Comparison of ENCODE assay signal across 1 cellular context in genomic region chr15:89666858-89667705, GRCh38.
A peak's percentile ranks its signal among the peaks of the same experiment; 100 is the strongest.
TF ChIP-seq lines count a peak whose summit lies in the region.

No MANE protein-coding gene starts in this region.

TF ChIP-seq in HepG2, 621 proteins besides CTCF, POLR2A, EP300 and RAD21:
- TF ChIP-seq ATM (IDR thresholded peaks at IDR 0.05; ENCODE audit: borderline replicate concordance) (no peak), KDM5B (CRISPR knock-in tag; IDR thresholded peaks at IDR 0.05; ENCODE audit: borderline replicate concordance) (no peak), BRCA1 (CRISPR knock-in tag; IDR thresholded peaks at IDR 0.05) (no peak), ZMYM3 (CRISPR knock-in tag; IDR thresholded peaks at IDR 0.05) (peak; percentile 47; the same call in 1 of the 2 replicates), TEAD3 (CRISPR knock-in tag; optimal IDR thresholded peaks at IDR 0.05; ENCODE audit: borderline replicate concordance) (no peak), SNAPC2 (CRISPR knock-in tag; IDR thresholded peaks at IDR 0.05) (no peak), ZNF629 (CRISPR knock-in tag; conservative IDR thresholded peaks at IDR 0.05) (peak; percentile 80; the same call in 1 of the 2 replicates)
TF ChIP-seq in HepG2: peak in this region for 2.
